ENCODE assay signal across 8 cellular contexts in genomic region chr19:35903550-35904179, GRCh38. TPM values are rescaled to one million over a fixed set of nuclear protein-coding genes. Genes with fewer than 3 reads are reported as not detected.
A peak's percentile ranks its signal among the peaks of the same experiment; 100 is the strongest.
DNase-seq lines count a peak whose midpoint lies in the region; ATAC-seq and TF ChIP-seq lines count a peak whose summit lies in the region.

No MANE protein-coding gene starts in this region.

- H3K36me3 ChIP-seq in thoracic aorta = no peaks in the 10 kb centered on the region

- peak overlapping the region; percentile 31 to 36 for H3K4me3 ChIP-seq in foreskin fibroblast (ENCODE audit: low read depth in 1 of 2, low read length in 2 of 2)
- H3K4me3 ChIP-seq in thoracic aorta = peak overlapping the region; percentile 49

- H3K27me3 ChIP-seq in thoracic aorta (replicated peaks; ENCODE audit: insufficient read depth) = no peaks in the 10 kb centered on the region

- peak overlapping the region; percentile 25 for H3K27ac ChIP-seq in RWPE1
- H3K27ac ChIP-seq in thoracic aorta = peak overlapping the region in 1 of 2 donors; percentile 53

- DNase-seq in AG08396 (ENCODE audit: low spot score) = peak; percentile 74
- DNase-seq in RWPE1 (ENCODE audit: low spot score) = peak; percentile 33
- peak; percentile 88 for DNase-seq in activated effector memory CD4-positive, alpha-beta T cell treated with Interleukin-2 at 50 U/mL for 16 hours
- DNase-seq in foreskin fibroblast = peak; percentile 79 to 88
- peak in 42 of 56 donors; percentile 5 to 75 (median 44) for DNase-seq in nucleus accumbens (lab: John Stamatoyannopoulos, UW)
- DNase-seq in thoracic aorta (ENCODE audit: low spot score) = no peak

- H3K9me3 ChIP-seq in thoracic aorta = no peaks in the 10 kb centered on the region

- POLR2A ChIA-PET in RWPE1 (lab: Yijun Ruan, JAX; ENCODE audit: low non-redundant PET) = no interaction called here

- TF ChIP-seq CTCF in RWPE1 (conservative IDR thresholded peaks at IDR 0.05; ENCODE audit: low read depth) (no peak), foreskin fibroblast (IDR thresholded peaks at IDR 0.05; ENCODE audit: low read depth, low read length) (no peak), thoracic aorta (IDR thresholded peaks at IDR 0.05) (no peak)

- CTCF ChIA-PET in RWPE1 (lab: Yijun Ruan, JAX) = interaction anchor here (0.6 kb wide), 1 partner anchor 22 kb away, joined by 3 read pairs; no protein-coding TSS in a partner anchor

- TF ChIP-seq POLR2A in GM18951 (IDR thresholded peaks at IDR 0.05; ENCODE audit: extremely low read depth, insufficient read depth, insufficient read length) = peak; percentile 68

- peaks cover 0 to 16% of the 10 kb centered on the region in 2 donors for H3K4me1 ChIP-seq in thoracic aorta (ENCODE audit: control insufficient read depth in 1 of 2, low read depth in 2 of 2)

- ATAC-seq in HG03575 (IDR thresholded peaks at IDR 0.05; ENCODE audit: extremely low read depth, insufficient number of reproducible peaks, low FRiP score, unreplicated experiment) (peak; percentile 33), thoracic aorta (ENCODE audit: insufficient number of reproducible peaks, low FRiP score, low read depth) (no peak)

- in situ Hi-C loops in GM18951 (cut with MboI; ENCODE audit: low sequenced_read_pairs, unreplicated experiment) = no loop called here

RNA-seq across cellular contexts. Expression of gene HCST, which starts 1.3 kb away (rescaled TPM):
- total RNA-seq in thoracic aorta = 10 to 100 TPM in 1 of 2 donors, 1 to 10 TPM in 1; 4.5 to 13.2 TPM

RNA-seq across cellular contexts. Expression of gene NFKBID, which starts 3.3 kb away (rescaled TPM):
- 10 to 100 TPM in 1 of 2 donors, 1 to 10 TPM in 1; 5.4 to 32.6 TPM for total RNA-seq in thoracic aorta

RNA-seq across cellular contexts. Expression of gene TYROBP, which starts 4.4 kb away (rescaled TPM):
- total RNA-seq in thoracic aorta = 100 to 1,000 TPM; 155 to 247 TPM

RNA-seq across cellular contexts. Expression of gene LRFN3, which starts 32.5 kb away (rescaled TPM):
- total RNA-seq in thoracic aorta = 10 to 100 TPM; 14.3 to 26.7 TPM

RNA-seq across cellular contexts. Expression of gene APLP1, which starts 35.3 kb away (rescaled TPM):
- 10 to 100 TPM; 28.1 to 47.2 TPM for total RNA-seq in thoracic aorta
